31 cellular contexts compared by ENCODE assay signal in genomic region chr10:5965266-5965665, GRCh38. TPM values are rescaled to one million over a fixed set of nuclear protein-coding genes. Genes with fewer than 3 reads are reported as not detected.
DNase-seq lines count a peak whose midpoint lies in the region; ATAC-seq, FAIRE-seq and TF ChIP-seq lines count a peak whose summit lies in the region.
"Had no signal": no experiment of that assay in that cellular context is flagged by ENCODE, and none has a peak within 500 bp of the region (broad histone marks: within the 10 kb centered on the region; RNA-seq: fewer than 3 reads in every experiment).

No MANE protein-coding gene starts in this region.

- no peak for FAIRE-seq in small intestine (lab: Jason Lieb, UNC)
- FAIRE-seq: GM12878 had no signal

- intact Hi-C loops in body of pancreas (cut with DNase I) (no loop called here), right lobe of liver (cut with DNase I) (no loop called here)

- H3K27me3 ChIP-seq in body of pancreas = no peaks in the 10 kb centered on the region
- no peaks in the 10 kb centered on the region for H3K27me3 ChIP-seq in right lobe of liver
- no peaks in the 10 kb centered on the region for H3K27me3 ChIP-seq in small intestine (ENCODE audit: control insufficient read depth in 2 of 2, insufficient read depth in 2 of 2, low read length in 2 of 2)
- H3K27me3 ChIP-seq: BLaER1 treated with 17β-estradiol and CSF1 and Interleukin-3, amounts not matched to agents 10 nM and 100 nM; spleen; tibial artery had no signal

- peaks cover 39% of the 10 kb centered on the region for H3K4me1 ChIP-seq in body of pancreas
- peaks cover 0 to 33% (median 16%) of the 10 kb centered on the region in 4 donors for H3K4me1 ChIP-seq in right lobe of liver
- H3K4me1 ChIP-seq in small intestine (ENCODE audit: control insufficient read depth in 2 of 2, insufficient read depth in 1 of 2, low read depth in 1 of 2, low read length in 1 of 2) = no peaks in the 10 kb centered on the region
- H3K4me1 ChIP-seq: BLaER1 treated with 17β-estradiol and CSF1 and Interleukin-3, amounts not matched to agents 10 nM and 100 nM; tibial artery had no signal

- H3K27ac Mint-ChIP-seq in activated CD4-positive, alpha-beta memory T cell treated with anti-CD3 and anti-CD28 coated beads, Interleukin-2, amount 10 ng/mL, durations not matched to agents 7 days and 5 days = no peak overlapping the region
- H3K27ac Mint-ChIP-seq: activated naive CD4-positive, alpha-beta T cell treated with anti-CD3 and anti-CD28 coated beads, Interleukin-2, amount 50 U/mL, for 24 hours; activated T-helper 2 cell treated with anti-CD3 and anti-CD28 coated beads, Interferon-gamma antibody, Interleukin-2, Interleukin-4, amounts not matched to agents 10 μg/mL and 5 μg/mL and 100 μg/mL, durations not matched to agents 14 hours and 24 hours and 36 hours; naive thymus-derived CD8-positive, alpha-beta T cell; stimulated activated naive CD8-positive, alpha-beta T cell treated with anti-CD3 and anti-CD28 coated beads, Interleukin-15, amount 100 ng/mL, for 72 hours had no signal

- H3K36me3 ChIP-seq in body of pancreas (replicated peaks in 1 of 2; ENCODE audit: insufficient read depth in 1 of 2, low read depth in 2 of 2) (peaks cover 0 to 3% of the 10 kb centered on the region in 2 donors), right lobe of liver (peaks cover 0 to 1% (median under 1%) of the 10 kb centered on the region in 4 donors), small intestine (ENCODE audit: control insufficient read depth in 2 of 2, insufficient read depth in 2 of 2, low read length in 2 of 2) (peaks cover 6 to 8% of the 10 kb centered on the region in 2 donors)

- H3K27me3 Mint-ChIP-seq in activated CD4-positive, alpha-beta memory T cell treated with anti-CD3 and anti-CD28 coated beads, Interleukin-2, amount 10 ng/mL, durations not matched to agents 7 days and 5 days = no peaks in the 10 kb centered on the region
- H3K27me3 Mint-ChIP-seq: activated naive CD4-positive, alpha-beta T cell treated with anti-CD3 and anti-CD28 coated beads, Interleukin-2, amount 50 U/mL, for 24 hours; naive thymus-derived CD8-positive, alpha-beta T cell; stimulated activated naive CD8-positive, alpha-beta T cell treated with anti-CD3 and anti-CD28 coated beads, Interleukin-15, amount 100 ng/mL, for 72 hours had no signal

- H3K9me3 ChIP-seq in body of pancreas (no peaks in the 10 kb centered on the region), right lobe of liver (no peaks in the 10 kb centered on the region), small intestine (ENCODE audit: control insufficient read depth, low read depth) (no peaks in the 10 kb centered on the region)
- H3K9me3 ChIP-seq: BLaER1 treated with 17β-estradiol and CSF1 and Interleukin-3, amounts not matched to agents 10 nM and 100 nM; spleen; tibial artery had no signal

- CTCF ChIA-PET in activated CD4-positive, alpha-beta memory T cell treated with anti-CD3 and anti-CD28 coated beads, Interleukin-2, amount 10 ng/mL, durations not matched to agents 7 days and 5 days (lab: Charles Lee) = no interaction called here

- peaks cover 49% of the 10 kb centered on the region for H3K36me3 Mint-ChIP-seq in activated CD4-positive, alpha-beta memory T cell treated with anti-CD3 and anti-CD28 coated beads, Interleukin-2, amount 10 ng/mL, durations not matched to agents 7 days and 5 days (ENCODE audit: low read depth)

- DNase-seq in HT-29 (ENCODE audit: low spot score) (peak; percentile 34), body of pancreas (peak; percentile 61 to 82 (median 80)), right lobe of liver (peak; percentile 78 to 94 (median 91)), small intestine (peak; percentile 29)
- DNase-seq in activated CD4-positive, alpha-beta memory T cell treated with anti-CD3 and anti-CD28 coated beads, Interleukin-2, amount 10 ng/mL, durations not matched to agents 7 days and 5 days = no peak
- DNase-seq: activated CD4-positive, alpha-beta T cell treated with anti-CD3 and anti-CD28 coated beads, Interleukin-2, amount 50 U/mL, for 48 hours; activated CD4-positive, CD25-positive, alpha-beta regulatory T cell treated with anti-CD3 and anti-CD28 coated beads, Interleukin-2, amount 50 U/mL, for 72 hours; amygdala; hypothalamus; IMR-90; midbrain; naive thymus-derived CD8-positive, alpha-beta T cell; NCI-H1436 treated with DMSO at 0.1 percent for 48 hours; NCI-H2081 treated with DMSO at 0.1 percent for 48 hours; NCI-H2227 treated with DMSO at 0.1 percent for 48 hours; NCI-H526; NK-92 treated with Interleukin-12 subunit alpha and Interleukin-12 subunit beta, amount 100 ng/mL, for 24 hours; PC-9; SHP77; spleen; stimulated activated CD8-positive, alpha-beta memory T cell treated with anti-CD3 and anti-CD28 coated beads, Interleukin-4, amount 100 ng/mL, for 48 hours; stimulated activated naive CD8-positive, alpha-beta T cell treated with anti-CD3 and anti-CD28 coated beads, Interleukin-15, amount 100 ng/mL, for 72 hours; T-helper 2 cell; tibial artery had no signal

- peaks cover 13% of the 10 kb centered on the region for H3K4me1 Mint-ChIP-seq in activated CD4-positive, alpha-beta memory T cell treated with anti-CD3 and anti-CD28 coated beads, Interleukin-2, amount 10 ng/mL, durations not matched to agents 7 days and 5 days
- H3K4me1 Mint-ChIP-seq: stimulated activated naive CD8-positive, alpha-beta T cell treated with anti-CD3 and anti-CD28 coated beads, Interleukin-15, amount 100 ng/mL, for 72 hours had no signal

- H3K9me3 Mint-ChIP-seq in activated CD4-positive, alpha-beta memory T cell treated with anti-CD3 and anti-CD28 coated beads, Interleukin-2, amount 10 ng/mL, durations not matched to agents 7 days and 5 days = no peaks in the 10 kb centered on the region
- H3K9me3 Mint-ChIP-seq: activated naive CD4-positive, alpha-beta T cell treated with anti-CD3 and anti-CD28 coated beads, Interleukin-2, amount 50 U/mL, for 24 hours; activated T-helper 2 cell treated with anti-CD3 and anti-CD28 coated beads, Interferon-gamma antibody, Interleukin-2, Interleukin-4, amounts not matched to agents 10 μg/mL and 5 μg/mL and 100 μg/mL, durations not matched to agents 14 hours and 24 hours and 36 hours; naive thymus-derived CD8-positive, alpha-beta T cell; stimulated activated naive CD8-positive, alpha-beta T cell treated with anti-CD3 and anti-CD28 coated beads, Interleukin-15, amount 100 ng/mL, for 72 hours had no signal

- no peak overlapping the region for H3K4me3 Mint-ChIP-seq in activated CD4-positive, alpha-beta memory T cell treated with anti-CD3 and anti-CD28 coated beads, Interleukin-2, amount 10 ng/mL, durations not matched to agents 7 days and 5 days
- H3K4me3 Mint-ChIP-seq: activated naive CD4-positive, alpha-beta T cell treated with anti-CD3 and anti-CD28 coated beads, Interleukin-2, amount 50 U/mL, for 24 hours; naive thymus-derived CD8-positive, alpha-beta T cell; stimulated activated naive CD8-positive, alpha-beta T cell treated with anti-CD3 and anti-CD28 coated beads, Interleukin-15, amount 100 ng/mL, for 72 hours had no signal

- peak; percentile 79 for ATAC-seq in body of pancreas
- peak; percentile 76 to 93 (median 92) for ATAC-seq in right lobe of liver
- ATAC-seq in GM21526 (IDR thresholded peaks at IDR 0.05; ENCODE audit: low FRiP score, unreplicated experiment) = no peak
- ATAC-seq in HG03469 (IDR thresholded peaks at IDR 0.05; ENCODE audit: unreplicated experiment) = no peak
- ATAC-seq: GM12878; left ventricle myocardium superior; naive thymus-derived CD8-positive, alpha-beta T cell; stimulated activated naive CD8-positive, alpha-beta T cell treated with anti-CD3 and anti-CD28 coated beads, Interleukin-15, amount 100 ng/mL, for 72 hours had no signal

- H3K4me3 ChIP-seq in body of pancreas (no peak overlapping the region), right lobe of liver (no peak overlapping the region), small intestine (ENCODE audit: low read depth in 1 of 2, low read length in 2 of 2) (no peak overlapping the region)
- H3K4me3 ChIP-seq: BLaER1 treated with 17β-estradiol and CSF1 and Interleukin-3, amounts not matched to agents 10 nM and 100 nM; GM12878; PC-9; spleen; tibial artery had no signal

- POLR2A ChIA-PET in activated CD4-positive, alpha-beta memory T cell treated with anti-CD3 and anti-CD28 coated beads, Interleukin-2, amount 10 ng/mL, durations not matched to agents 7 days and 5 days (lab: Charles Lee) = no interaction called here

- 19 to 21% methylated on average over 6 to 8 of the region's 8 CpGs for WGBS in body of pancreas, 2 donors
- WGBS in right lobe of liver (ENCODE audit: insufficient coverage, low coverage, low lambda C conversion rate, missing lambda C conversion rate) = 33% methylated on average over 8 of the region's 8 CpGs
- 17 to 67% (median 46%) methylated on average over 8 of the region's 8 CpGs for WGBS in small intestine, 3 donors

- H3K27ac ChIP-seq in body of pancreas = peak overlapping the region; percentile 32 to 75 (median 53)
- H3K27ac ChIP-seq in right lobe of liver = peak overlapping the region; percentile 43 to 73 (median 58)
- H3K27ac ChIP-seq in small intestine (ENCODE audit: low read depth in 1 of 2, low read length in 1 of 2) = no peak overlapping the region
- H3K27ac ChIP-seq: BLaER1 treated with 17β-estradiol and CSF1 and Interleukin-3, amounts not matched to agents 10 nM and 100 nM; PC-9; spleen; tibial artery had no signal

- TF ChIP-seq POLR2A in body of pancreas (IDR thresholded peaks at IDR 0.05) (no peak), right lobe of liver (IDR thresholded peaks at IDR 0.05) (peak; percentile 71)

- no peak for TF ChIP-seq CTCF in body of pancreas (IDR thresholded peaks at IDR 0.05)
- peak in 2 of 4 donors; percentile 4 for TF ChIP-seq CTCF in right lobe of liver (IDR thresholded peaks at IDR 0.05)

RNA-seq across cellular contexts. Expression of gene IL15RA, which starts 12.1 kb away (rescaled TPM):
- total RNA-seq in HT-29 (2014; rRNA removed; shearing (Covaris generic)) = 12.4 and 14.1 TPM in 2 replicates
- total RNA-seq in body of pancreas (10 to 100 TPM; 14.3 to 15.5 TPM), right lobe of liver (10 to 100 TPM in 4 of 6 experiments, 1 to 10 TPM in 2; 6.2 to 42.7 (median 13.3) TPM)
- polyA plus RNA-seq in small intestine = 10 to 100 TPM in 2 of 3 donors, 1 to 10 TPM in 1; 8.3 to 32.1 (median 15.9) TPM
- total RNA-seq in activated CD4-positive, alpha-beta memory T cell treated with anti-CD3 and anti-CD28 coated beads, Interleukin-2, amount 10 ng/mL, durations not matched to agents 7 days and 5 days = 10 to 100 TPM; 22.1 to 24.5 TPM

Comparison
In these comparisons a context has a peak if more than half of its experiments do, and no peak if none do; other contexts are left out.
1. ATAC-seq: peak in body of pancreas (single experiment) and right lobe of liver (4 of 4); none in GM21526 (single experiment) and HG03469 (single experiment).
2. H3K27ac ChIP-seq: peak in body of pancreas (4 of 4) and right lobe of liver (3 of 3); none in small intestine (0 of 2).